ENCODE assay signal across 8 cellular contexts in the genomic region with DNA sequence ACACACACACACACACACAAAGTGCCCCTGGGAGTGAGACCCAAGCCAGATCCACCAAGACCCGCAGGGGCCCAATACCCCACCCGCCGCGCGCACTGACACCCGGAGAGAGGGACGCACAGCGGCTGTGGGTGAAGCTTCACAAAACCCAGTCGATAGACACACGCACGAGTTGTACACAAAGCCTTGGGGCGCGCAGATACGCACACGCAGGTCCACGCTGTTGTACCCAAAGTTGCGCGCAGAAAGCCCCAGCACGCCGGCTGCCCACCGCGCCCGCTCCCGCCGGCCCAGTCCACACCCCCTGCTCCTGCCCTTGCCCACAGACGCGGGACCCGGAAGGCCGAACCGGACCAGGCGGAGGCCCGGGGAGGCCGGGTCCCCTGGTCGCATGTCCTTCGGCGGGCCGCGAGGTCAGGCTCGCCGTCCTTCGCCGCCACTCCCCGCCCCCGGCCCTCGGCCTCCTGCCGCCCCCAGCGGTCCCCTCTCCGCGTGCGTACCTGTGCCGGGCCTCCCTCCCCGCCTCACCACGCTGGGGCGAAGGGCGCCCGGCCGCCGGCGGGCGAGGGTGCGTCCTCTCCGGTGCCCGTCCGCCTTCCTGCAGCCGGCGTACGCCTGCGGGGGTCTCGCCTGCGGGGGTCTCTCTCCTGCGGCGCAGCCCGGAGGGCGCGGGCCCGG. TPM values are rescaled to one million over a fixed set of nuclear protein-coding genes. Genes with fewer than 3 reads are reported as not detected.
DNase-seq lines count a peak whose midpoint lies in the region; ATAC-seq and TF ChIP-seq lines count a peak whose summit lies in the region.

Gene TMEM74B, minus strand, starts transcription at position 344 of the 678 bp plus-strand sequence. CDS start 1,180 bp downstream, outside the sequence.

- peaks cover 4% of the 10 kb centered on the region for H3K36me3 Mint-ChIP-seq in brain

- under 1% methylated on average over 19 of the region's 76 CpGs for WGBS in right lobe of liver (ENCODE audit: insufficient coverage, low coverage, low lambda C conversion rate, missing lambda C conversion rate)

- no peaks in the 10 kb centered on the region for H3K36me3 ChIP-seq in right lobe of liver

- H3K9me3 Mint-ChIP-seq in brain, result peaks cover 0 to 2% (median 0%) of the 10 kb centered on the region in 5 experiments

- H3K4me1 ChIP-seq in right lobe of liver, result peaks cover 0 to 23% (median 8%) of the 10 kb centered on the region in 4 donors

- no peak for TF ChIP-seq POLR2A in right lobe of liver (IDR thresholded peaks at IDR 0.05)

- peak within 1 kb of the TSS; percentile 45 to 59 (median 57) for H3K4me3 ChIP-seq in right lobe of liver

- no peaks in the 10 kb centered on the region for H3K9me3 ChIP-seq in right lobe of liver

- intact Hi-C loops in right lobe of liver (cut with DNase I), result loop anchor here (5.0 to 10.0 kb wide), 2 partner anchors 57 to 60 kb away; no protein-coding TSS in a partner anchor

- H3K27me3 ChIP-seq in right lobe of liver, result no peaks in the 10 kb centered on the region

- H3K4me3 Mint-ChIP-seq in brain, result peak within 1 kb of the TSS; percentile 86 to 89 (median 87)

- H3K4me1 Mint-ChIP-seq in brain, result peaks cover 21% of the 10 kb centered on the region

- H3K27me3 Mint-ChIP-seq in brain, result peaks cover 34% of the 10 kb centered on the region

- no peak within 1 kb of the TSS for H3K27ac ChIP-seq in right lobe of liver

- peak; percentile 16 for DNase-seq in stimulated activated CD4-positive, alpha-beta T cell treated with anti-CD3 and anti-CD28 coated beads, Interleukin-15, amount 100 ng/mL, for 24 hours
- DNase-seq in stimulated activated CD4-positive, alpha-beta T cell treated with anti-CD3 and anti-CD28 coated beads, Interleukin-4, amount 100 ng/mL, for 24 hours, result no peak
- DNase-seq in right lobe of liver (no peak), SK-N-DZ (ENCODE audit: low spot score) (no peak), SKM-1 treated with dmso at 0.1 percent for 144 hours (lab: John Stamatoyannopoulos, UW; ENCODE audit: unreplicated experiment) (no peak)

- H3K27ac Mint-ChIP-seq in brain, result peak within 1 kb of the TSS in 4 of 5 experiments; percentile 25 to 87 (median 50)

- ATAC-seq in right lobe of liver (peak in 3 of 4 donors; percentile 7 to 21 (median 15)), HG02885 (IDR thresholded peaks at IDR 0.05; ENCODE audit: poor library complexity, unreplicated experiment) (no peak), HG02973 (IDR thresholded peaks at IDR 0.05; ENCODE audit: unreplicated experiment) (no peak)

- TF ChIP-seq CTCF in brain (conservative IDR thresholded peaks at IDR 0.05), result no peak
- TF ChIP-seq CTCF in right lobe of liver (IDR thresholded peaks at IDR 0.05), result no peak

RNA-seq across cellular contexts. Expression of gene TMEM74B, which starts in this region (rescaled TPM):
- 4.0 TPM for polyA plus RNA-seq in brain (ENCODE audit: insufficient read depth, low read depth, low replicate concordance)
- total RNA-seq in right lobe of liver, result 1 to 10 TPM in 4 of 6 experiments, under 1 TPM in 2; 0.37 to 2.8 (median 1.8) TPM
- 4.3 and 6.5 TPM in 2 replicates for polyA plus RNA-seq in SK-N-DZ (2014; cell fraction: cytosol; rRNA removed)
- polyA plus RNA-seq in SK-N-DZ (2014; cell fraction: nucleus; rRNA removed), result 61.7 and 64.2 TPM in 2 replicates

Comparison
In these comparisons a context has a peak if more than half of its experiments do, and no peak if none do; other contexts are left out.
1. ATAC-seq: peak in right lobe of liver (3 of 4); none in HG02885 (single experiment) and HG02973 (single experiment).